ENCODE assay signal across 33 cellular contexts in genomic region chr5:39867923-39868322, GRCh38.
"Had no signal": no experiment of that assay in that cellular context is flagged by ENCODE, and none has a peak within 500 bp of the region (broad histone marks: within the 10 kb centered on the region; RNA-seq: fewer than 3 reads in every experiment).

No MANE protein-coding gene starts in this region.

- FAIRE-seq: astrocyte, TTC549 had no signal

- H3K36me3 ChIP-seq: adrenal gland, brain microvascular endothelial cell had no signal

- H3K4me3 ChIP-seq: adrenal gland, body of pancreas had no signal

- H3K4me1 ChIP-seq: adrenal gland, body of pancreas had no signal

- DNase-seq: activated B cell treated with CpG ODN at 0.5 μM for 24 hours; activated CD4-positive, alpha-beta memory T cell treated with anti-CD3 and anti-CD28 coated beads for 36 hours; activated CD4-positive, alpha-beta T cell treated with anti-CD3 and anti-CD28 coated beads for 4 hours; activated CD4-positive, alpha-beta T cell treated with anti-CD3 and anti-CD28 coated beads, Interleukin-2, amount 10 ng/mL, durations not matched to agents 24 days and 14 days; activated CD4-positive, alpha-beta T cell treated with anti-CD3 and anti-CD28 coated beads, Interleukin-2, amount 50 U/mL, for 1 hour; activated CD4-positive, alpha-beta T cell treated with anti-CD3 and anti-CD28 coated beads, Interleukin-2, amount 50 U/mL, for 4 hours; activated CD4-positive, CD25-positive, alpha-beta regulatory T cell treated with anti-CD3 and anti-CD28 coated beads, Interleukin-2, amount 50 U/mL, for 72 hours; activated CD8-positive, alpha-beta memory T cell treated with anti-CD3 and anti-CD28 coated beads, Interleukin-2, amount 50 U/mL, for 4 hours; activated CD8-positive, alpha-beta T cell treated with anti-CD3 and anti-CD28 coated beads for 36 hours; activated effector memory CD4-positive, alpha-beta T cell treated with anti-CD3 and anti-CD28 coated beads, Interleukin-2, amount 50 U/mL, for 16 hours; activated gamma-delta T cell treated with Interleukin-2 at 50 U/mL for 16 hours; activated naive CD4-positive, alpha-beta T cell; activated naive CD4-positive, alpha-beta T cell treated with anti-CD3 and anti-CD28 coated beads for 36 hours; activated naive CD4-positive, alpha-beta T cell treated with anti-CD3 and anti-CD28 coated beads, Interleukin-2, amount 50 U/mL, for 16 hours; activated naive CD8-positive, alpha-beta T cell treated with anti-CD3 and anti-CD28 coated beads for 36 hours; activated T-cell treated with anti-CD3 and anti-CD28 coated beads for 4 hours; activated T-cell treated with anti-CD3 and anti-CD28 coated beads, Interleukin-2, amount 50 U/mL, for 1 hour; activated T-cell treated with anti-CD3 and anti-CD28 coated beads, Interleukin-2, amount 50 U/mL, for 4 hours; activated T-cell treated with anti-CD3 and anti-CD28 coated beads, Interleukin-2, amount 50 U/mL, for 72 hours; adrenal gland; amniotic stem cell; aorta; body of pancreas; brain microvascular endothelial cell; central memory CD4-positive, alpha-beta T cell; T-helper 1 cell; T-helper 2 cell; T-helper 9 cell had no signal

- H3K27me3 ChIP-seq: adrenal gland, body of pancreas, brain microvascular endothelial cell had no signal

- H3K27ac ChIP-seq: adrenal gland, body of pancreas, brain microvascular endothelial cell, VCaP had no signal

- ATAC-seq: activated CD8-positive, alpha-beta T cell treated with anti-CD3 and anti-CD28 coated beads for 36 hours; activated naive CD4-positive, alpha-beta T cell treated with anti-CD3 and anti-CD28 coated beads, Interleukin-2, amount 50 U/mL, for 72 hours; activated T-cell treated with anti-CD3 and anti-CD28 coated beads, Interleukin-2, amount 50 U/mL, for 4 hours; activated T-cell treated with anti-CD3 and anti-CD28 coated beads, Interleukin-2, amount 50 U/mL, for 72 hours; activated T-helper 17 cell treated with anti-CD3 and anti-CD28 coated beads, Interleukin-2, amount 50 U/mL, for 72 hours; body of pancreas had no signal
